Comparison of ENCODE assay signal across 10 cellular contexts in genomic region chr1:54275349-54275748, GRCh38.
DNase-seq lines count a peak whose midpoint lies in the region; ATAC-seq and TF ChIP-seq lines count a peak whose summit lies in the region.
"Had no signal": no experiment of that assay in that cellular context is flagged by ENCODE, and none has a peak within 500 bp of the region (broad histone marks: within the 10 kb centered on the region; RNA-seq: fewer than 3 reads in every experiment).

No MANE protein-coding gene starts in this region.

- peaks cover 37% of the 10 kb centered on the region for H3K4me1 Mint-ChIP-seq in activated CD8-positive, alpha-beta memory T cell treated with anti-CD3 and anti-CD28 coated beads, Interleukin-2, amount 10 ng/mL, durations not matched to agents 7 days and 5 days
- peaks cover 34 to 45% of the 10 kb centered on the region in 2 donors for H3K4me1 Mint-ChIP-seq in effector memory CD8-positive, alpha-beta T cell (ENCODE audit: low read depth in 2 of 2)
- peaks cover 44% of the 10 kb centered on the region for H3K4me1 Mint-ChIP-seq in mesothelial cell of epicardium

- CTCF ChIA-PET in activated CD8-positive, alpha-beta memory T cell treated with anti-CD3 and anti-CD28 coated beads, Interleukin-2, amount 10 ng/mL, durations not matched to agents 7 days and 5 days (lab: Charles Lee): interaction anchor here (0.8 to 1.7 kb wide), 6 partner anchors 8 to 19 kb away, joined by 3 to 4 read pairs (median 3); no protein-coding TSS in a partner anchor

- WGBS in upper lobe of left lung, 2 donors: 52 to 54% methylated on average over 3 of the region's 3 CpGs

- H3K4me3 Mint-ChIP-seq in activated CD8-positive, alpha-beta memory T cell treated with anti-CD3 and anti-CD28 coated beads, Interleukin-2, amount 10 ng/mL, durations not matched to agents 7 days and 5 days: no peak overlapping the region
- no peak overlapping the region for H3K4me3 Mint-ChIP-seq in effector memory CD8-positive, alpha-beta T cell
- H3K4me3 Mint-ChIP-seq in mesothelial cell of epicardium: no peak overlapping the region
- H3K4me3 Mint-ChIP-seq: CD8-positive, alpha-beta memory T cell had no signal

- H3K4me1 ChIP-seq in upper lobe of left lung: peaks cover 57 to 62% (median 61%) of the 10 kb centered on the region in 4 donors

- H3K27ac ChIP-seq in upper lobe of left lung: peak overlapping the region; percentile 81 to 93 (median 86)

- H3K9me3 Mint-ChIP-seq in activated CD8-positive, alpha-beta memory T cell treated with anti-CD3 and anti-CD28 coated beads, Interleukin-2, amount 10 ng/mL, durations not matched to agents 7 days and 5 days (ENCODE audit: low read depth): no peaks in the 10 kb centered on the region
- H3K9me3 Mint-ChIP-seq in effector memory CD8-positive, alpha-beta T cell: no peaks in the 10 kb centered on the region
- H3K9me3 Mint-ChIP-seq in mesothelial cell of epicardium: no peaks in the 10 kb centered on the region
- H3K9me3 Mint-ChIP-seq: CD8-positive, alpha-beta memory T cell had no signal

- TF ChIP-seq CTCF in mesothelial cell of epicardium (IDR thresholded peaks at IDR 0.05; ENCODE audit: unreplicated experiment) (no peak), upper lobe of left lung (IDR thresholded peaks at IDR 0.05) (peak in 4 of 6 experiments; percentile 5 to 36 (median 12))

- no peaks in the 10 kb centered on the region for H3K9me3 ChIP-seq in upper lobe of left lung

- TF ChIP-seq EP300 in upper lobe of left lung (IDR thresholded peaks at IDR 0.05): peak in 2 of 4 donors; percentile 49 to 68

- ATAC-seq in activated CD8-positive, alpha-beta memory T cell treated with anti-CD3 and anti-CD28 coated beads, Interleukin-2, amount 10 ng/mL, durations not matched to agents 7 days and 5 days: no peak
- ATAC-seq in effector memory CD8-positive, alpha-beta T cell (replicated peaks): no peak
- ATAC-seq in upper lobe of left lung (ENCODE audit: low FRiP score in 2 of 2) (peak in 1 of 2 donors; percentile 34), GM21576 (IDR thresholded peaks at IDR 0.05; ENCODE audit: unreplicated experiment) (no peak)
- ATAC-seq: HCT116 had no signal

- H3K4me3 ChIP-seq in upper lobe of left lung: no peak overlapping the region

- H3K36me3 Mint-ChIP-seq in activated CD8-positive, alpha-beta memory T cell treated with anti-CD3 and anti-CD28 coated beads, Interleukin-2, amount 10 ng/mL, durations not matched to agents 7 days and 5 days: peaks cover 16% of the 10 kb centered on the region
- peaks cover 23% of the 10 kb centered on the region for H3K36me3 Mint-ChIP-seq in effector memory CD8-positive, alpha-beta T cell (ENCODE audit: insufficient read depth)
- peaks cover 9% of the 10 kb centered on the region for H3K36me3 Mint-ChIP-seq in mesothelial cell of epicardium

- H3K27me3 ChIP-seq in upper lobe of left lung: no peaks in the 10 kb centered on the region

- TF ChIP-seq POLR2A in upper lobe of left lung (IDR thresholded peaks at IDR 0.05): no peak

- DNase-seq in activated CD8-positive, alpha-beta memory T cell treated with anti-CD3 and anti-CD28 coated beads, Interleukin-2, amount 10 ng/mL, durations not matched to agents 7 days and 5 days: no peak
- no peak for DNase-seq in activated CD8-positive, alpha-beta memory T cell treated with anti-CD3 and anti-CD28 coated beads for 24 hours
- no peak for DNase-seq in effector memory CD8-positive, alpha-beta T cell
- DNase-seq in mesothelial cell of epicardium (ENCODE audit: low spot score in 2 of 2, unreplicated experiment in 2 of 2) (no peak), upper lobe of left lung (peak in 1 of 2 donors; percentile 33), SW 1271 (lab: John Stamatoyannopoulos, UW) (no peak), retina (no peak)
- DNase-seq: CD8-positive, alpha-beta memory T cell had no signal

- H3K27ac Mint-ChIP-seq in activated CD8-positive, alpha-beta memory T cell treated with anti-CD3 and anti-CD28 coated beads, Interleukin-2, amount 10 ng/mL, durations not matched to agents 7 days and 5 days: peak overlapping the region; percentile 39
- peak overlapping the region; percentile 91 to 95 for H3K27ac Mint-ChIP-seq in effector memory CD8-positive, alpha-beta T cell
- peak overlapping the region; percentile 87 for H3K27ac Mint-ChIP-seq in mesothelial cell of epicardium

- H3K27me3 Mint-ChIP-seq in activated CD8-positive, alpha-beta memory T cell treated with anti-CD3 and anti-CD28 coated beads, Interleukin-2, amount 10 ng/mL, durations not matched to agents 7 days and 5 days: no peaks in the 10 kb centered on the region
- no peaks in the 10 kb centered on the region for H3K27me3 Mint-ChIP-seq in effector memory CD8-positive, alpha-beta T cell
- H3K27me3 Mint-ChIP-seq in mesothelial cell of epicardium (ENCODE audit: low read depth): no peaks in the 10 kb centered on the region
- H3K27me3 Mint-ChIP-seq: CD8-positive, alpha-beta memory T cell had no signal

- peaks cover 0 to 5% (median 1%) of the 10 kb centered on the region in 4 donors for H3K36me3 ChIP-seq in upper lobe of left lung

Comparison
In these comparisons a context has a peak if more than half of its experiments do, and no peak if none do; other contexts are left out.
1. H3K27ac Mint-ChIP-seq: peak in every context shown above with its lines; median percentile 93 in effector memory CD8-positive, alpha-beta T cell; 87 in mesothelial cell of epicardium; 39 in activated CD8-positive, alpha-beta memory T cell treated with anti-CD3 and anti-CD28 coated beads, Interleukin-2, amount 10 ng/mL, durations not matched to agents 7 days and 5 days.